In the genomic region with DNA sequence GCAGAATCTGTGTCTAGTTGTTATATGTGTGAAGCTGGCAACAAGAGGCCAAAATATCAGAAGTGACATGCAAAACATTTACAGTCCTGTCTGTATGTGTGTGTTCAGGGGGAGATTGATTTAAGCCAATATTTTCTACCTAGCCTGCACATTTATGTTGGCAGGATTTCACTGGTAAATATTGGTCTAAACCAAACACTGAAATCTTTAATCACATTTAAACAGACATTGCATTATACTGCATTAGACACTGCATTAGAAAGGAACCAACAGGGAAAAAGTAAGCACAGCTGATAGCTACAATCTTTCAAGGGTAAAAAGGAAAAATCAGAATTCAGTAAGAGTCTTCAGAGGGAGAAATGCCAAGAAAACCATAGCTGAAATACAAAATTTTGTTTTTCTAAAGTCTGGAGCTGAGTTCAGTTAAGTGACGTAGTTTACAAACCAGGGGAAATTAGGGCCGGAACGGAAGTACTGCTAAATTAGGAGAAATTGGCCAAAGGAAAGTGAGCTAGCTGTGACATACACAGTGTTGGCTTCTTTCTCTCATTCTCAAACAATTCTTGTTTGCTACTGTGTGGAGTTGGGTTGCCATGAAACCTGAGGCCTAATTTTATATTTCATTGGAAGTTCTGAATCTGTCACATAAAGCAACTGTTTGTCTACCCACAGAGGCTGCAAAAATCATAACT, we compare ENCODE assay signal across 9 cellular contexts.
A peak's percentile ranks its signal among the peaks of the same experiment; 100 is the strongest.
DNase-seq lines count a peak whose midpoint lies in the region; ATAC-seq, FAIRE-seq and TF ChIP-seq lines count a peak whose summit lies in the region.
"Had no signal": no experiment of that assay in that cellular context is flagged by ENCODE, and none has a peak within 500 bp of the region (broad histone marks: within the 10 kb centered on the region; RNA-seq: fewer than 3 reads in every experiment).

No MANE protein-coding gene starts in this region.

- H3K27me3 ChIP-seq in CD4-positive, alpha-beta T cell (ENCODE audit: control insufficient read depth, insufficient read depth, low read length) = no peaks in the 10 kb centered on the region
- H3K27me3 ChIP-seq in endothelial cell of umbilical vein (ENCODE audit: control insufficient read depth in 2 of 2, insufficient read depth in 2 of 2, low read length in 2 of 2) = no peaks in the 10 kb centered on the region
- H3K27me3 ChIP-seq in neutrophil = no peaks in the 10 kb centered on the region

- no peaks in the 10 kb centered on the region for H3K36me3 ChIP-seq in endothelial cell of umbilical vein (ENCODE audit: control insufficient read depth in 2 of 2, extremely low read depth in 1 of 2, insufficient read depth in 2 of 2, low read length in 2 of 2)
- no peaks in the 10 kb centered on the region for H3K36me3 ChIP-seq in neutrophil

- H3K4me1 Mint-ChIP-seq in CD4-positive, alpha-beta T cell (ENCODE audit: low read depth) = peaks cover 13% of the 10 kb centered on the region

- intact Hi-C loops in CD4-positive, alpha-beta T cell (cut with DNase I, micrococcal nuclease) = no loop called here
- intact Hi-C loops in endothelial cell of umbilical vein (cut with micrococcal nuclease) = no loop called here

- H3K9me3 Mint-ChIP-seq in CD4-positive, alpha-beta T cell = peaks cover 3% of the 10 kb centered on the region

- CTCF ChIA-PET in CD4-positive, alpha-beta T cell (lab: Charles Lee) = no interaction called here
- CTCF ChIA-PET in endothelial cell of umbilical vein (lab: Charles Lee) = interaction anchor here (1.2 kb wide), 2 partner anchors 12 to 15 kb away, joined by 3 read pairs; no protein-coding TSS in a partner anchor

- no peak overlapping the region for H3K4me3 ChIP-seq in endothelial cell of umbilical vein (replicated peaks in 1 of 3; ENCODE audit: insufficient read depth in 1 of 3, low read depth in 1 of 3, low read length in 3 of 3)
- H3K4me3 ChIP-seq in neutrophil (ENCODE audit: low read depth in 1 of 2, low read length in 1 of 2) = peak overlapping the region in 1 of 2 experiments; percentile 8

- H3K4me3 Mint-ChIP-seq in CD4-positive, alpha-beta T cell = no peak overlapping the region

- TF ChIP-seq POLR2A in endothelial cell of umbilical vein (IDR thresholded peaks at IDR 0.05; ENCODE audit: low read depth, low read length) = no peak

- H4K20me1 ChIP-seq in endothelial cell of umbilical vein (replicated peaks; ENCODE audit: control insufficient read depth, extremely low read depth, insufficient read depth, low read length) = no peaks in the 10 kb centered on the region

- H3K27me3 Mint-ChIP-seq in CD4-positive, alpha-beta T cell = no peaks in the 10 kb centered on the region

- dilution Hi-C loops in endothelial cell of umbilical vein (cut with MboI; ENCODE audit: extremely low pct_ligation_motif_present, low sequenced_read_pairs) = no loop called here

- FAIRE-seq in endothelial cell of umbilical vein (lab: Jason Lieb, UNC) = no peak

- no peaks in the 10 kb centered on the region for H3K9me1 ChIP-seq in endothelial cell of umbilical vein (replicated peaks; ENCODE audit: control insufficient read depth, extremely low read depth, insufficient read depth, low read length)

- H3K4me1 ChIP-seq in endothelial cell of umbilical vein (ENCODE audit: control insufficient read depth, extremely low read depth, insufficient read depth, low read length) = no peaks in the 10 kb centered on the region
- H3K4me1 ChIP-seq in neutrophil (ENCODE audit: control insufficient read depth in 1 of 2, insufficient read depth in 1 of 2, low read depth in 1 of 2, low read length in 1 of 2) = peaks cover 58 to 60% of the 10 kb centered on the region in 2 experiments

- no peak overlapping the region for H3K4me2 ChIP-seq in endothelial cell of umbilical vein (ENCODE audit: insufficient read depth, low read length)

- peak; percentile 66 for ATAC-seq in CD4-positive, alpha-beta T cell (ENCODE audit: poor library complexity)
- no peak for ATAC-seq in GM19467 (IDR thresholded peaks at IDR 0.05; ENCODE audit: unreplicated experiment)
- no peak for ATAC-seq in GM21786 (IDR thresholded peaks at IDR 0.05; ENCODE audit: unreplicated experiment)

- no peaks in the 10 kb centered on the region for H3K9me3 ChIP-seq in CD4-positive, alpha-beta T cell (ENCODE audit: control insufficient read depth, low read length)
- H3K9me3 ChIP-seq in endothelial cell of umbilical vein (replicated peaks; ENCODE audit: control insufficient read depth, insufficient read depth, low read length) = no peaks in the 10 kb centered on the region
- H3K9me3 ChIP-seq in neutrophil = no peaks in the 10 kb centered on the region

- H3K27ac Mint-ChIP-seq in CD4-positive, alpha-beta T cell = peak overlapping the region; percentile 37

- H3K79me2 ChIP-seq in endothelial cell of umbilical vein (ENCODE audit: control insufficient read depth, insufficient read depth, low read length) = no peaks in the 10 kb centered on the region

- DNase-seq in CD4-positive, alpha-beta T cell = no peak
- DNase-seq in NCI-H1930 (lab: John Stamatoyannopoulos, UW) (peak; percentile 8 to 50), endothelial cell of umbilical vein (ENCODE audit: low read depth, low spot score) (peak; percentile 23), iPS-NIHi11 (ENCODE audit: low spot score) (no peak), NCI-H510A treated with DMSO at 0.1 percent for 48 hours (lab: John Stamatoyannopoulos, UW) (no peak)
- DNase-seq: occipital lobe had no signal

- H3K9ac ChIP-seq in endothelial cell of umbilical vein (replicated peaks; ENCODE audit: extremely low read depth, insufficient read depth, low read length) = no peak overlapping the region

- H2AFZ ChIP-seq in endothelial cell of umbilical vein (ENCODE audit: low read depth, low read length) = peak overlapping the region; percentile 57

- POLR2A ChIA-PET in CD4-positive, alpha-beta T cell (lab: Charles Lee) = interaction anchor here (0.6 kb wide), 1 partner anchor 16 kb away, joined by 3 read pairs; no protein-coding TSS in a partner anchor
- POLR2A ChIA-PET in endothelial cell of umbilical vein (lab: Charles Lee) = no interaction called here

- no peak overlapping the region for H3K27ac ChIP-seq in CD4-positive, alpha-beta T cell (ENCODE audit: low read depth, low read length)
- no peak overlapping the region for H3K27ac ChIP-seq in endothelial cell of umbilical vein (ENCODE audit: insufficient read depth, low read depth, low read length)
- peak overlapping the region; percentile 75 for H3K27ac ChIP-seq in neutrophil

- no peak for TF ChIP-seq CTCF in CD4-positive, alpha-beta T cell (IDR thresholded peaks at IDR 0.05)
- TF ChIP-seq CTCF in endothelial cell of umbilical vein (IDR thresholded peaks at IDR 0.05; ENCODE audit: extremely low read depth in 1 of 2, insufficient read depth in 1 of 2, low read depth in 1 of 2, low read length in 2 of 2) (no peak), neutrophil (IDR thresholded peaks at IDR 0.05) (no peak)

- BruUV-seq in endothelial cell of umbilical vein (replicated peaks; lab: Mats Ljungman, UMichigan) = no TSS peak

- H3K36me3 Mint-ChIP-seq in CD4-positive, alpha-beta T cell (ENCODE audit: low read depth) = no peaks in the 10 kb centered on the region

TF ChIP-seq in endothelial cell of umbilical vein, 7 proteins besides CTCF, POLR2A, EP300 and RAD21:
- no peak for TF ChIP-seq MYC (IDR thresholded peaks at IDR 0.05; ENCODE audit: low read depth, low read length)
- TF ChIP-seq POLR2AphosphoS5 (IDR thresholded peaks at IDR 0.05; ENCODE audit: insufficient read depth, low read depth, low read length) = no peak
- TF ChIP-seq MAX (IDR thresholded peaks at IDR 0.05; ENCODE audit: insufficient read depth, insufficient read length) = no peak
- no peak for TF ChIP-seq JUN (IDR thresholded peaks at IDR 0.05; ENCODE audit: borderline replicate concordance, insufficient read depth, insufficient read length, low read depth)
- TF ChIP-seq FOS (IDR thresholded peaks at IDR 0.05; ENCODE audit: borderline replicate concordance, insufficient read depth, low read length) = no peak
- TF ChIP-seq GATA2 (IDR thresholded peaks at IDR 0.05; ENCODE audit: insufficient read depth, insufficient read length, low read depth, low read length) = no peak
- TF ChIP-seq EZH2 (IDR thresholded peaks at IDR 0.05; ENCODE audit: borderline replicate concordance, low read depth, low read length, severe bottlenecking) = no peak

Comparison
In these comparisons a context has a peak if more than half of its experiments do, and no peak if none do; other contexts are left out.
1. DNase-seq: peak in NCI-H1930 (2 of 2) and endothelial cell of umbilical vein (single experiment); none in CD4-positive, alpha-beta T cell (0 of 10), iPS-NIHi11 (single experiment) and NCI-H510A treated with DMSO at 0.1 percent for 48 hours (single experiment).